In the genomic region with DNA sequence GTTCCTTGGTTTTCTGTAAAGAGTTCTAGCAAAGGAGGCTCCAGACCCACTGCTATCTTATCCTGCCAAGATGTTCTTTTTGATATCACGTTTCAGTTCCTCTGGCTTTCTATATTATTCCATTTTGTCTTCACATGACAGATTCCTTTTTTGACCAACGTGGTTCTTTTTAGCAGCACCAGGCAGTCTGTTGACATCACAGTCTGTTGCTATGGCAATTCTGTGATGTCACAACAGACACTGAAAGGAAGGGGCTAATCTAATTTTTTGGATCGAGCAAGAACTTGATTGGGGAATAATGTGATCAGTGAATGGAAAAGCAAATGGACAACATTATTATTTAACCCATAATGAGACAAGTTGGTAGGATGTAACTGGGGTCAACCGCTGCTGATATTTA, we compare ENCODE assay signal across 1 cellular context.
TF ChIP-seq lines count a peak whose summit lies in the region.

No MANE protein-coding gene starts in this region.

TF ChIP-seq in A549, 52 proteins besides CTCF, POLR2A, EP300 and RAD21 (continued from another document):
- TF ChIP-seq KDM1A (IDR thresholded peaks at IDR 0.05; ENCODE audit: low read depth) (no peak), FOSB (CRISPR knock-in tag; IDR thresholded peaks at IDR 0.05) (no peak), HEYL (CRISPR knock-in tag; IDR thresholded peaks at IDR 0.05) (no peak), HOXA7 (CRISPR knock-in tag; IDR thresholded peaks at IDR 0.05) (no peak), MAZ (IDR thresholded peaks at IDR 0.05; ENCODE audit: borderline replicate concordance, low read depth, low read length) (no peak), HOXB5 (CRISPR knock-in tag; IDR thresholded peaks at IDR 0.05) (no peak), MAFK (IDR thresholded peaks at IDR 0.05; ENCODE audit: partially characterized antibody) (no peak), FOSL2 (IDR thresholded peaks at IDR 0.05) (no peak), FOSL2 (CRISPR knock-in tag; IDR thresholded peaks at IDR 0.05) (no peak), ZSCAN20 (CRISPR knock-in tag; IDR thresholded peaks at IDR 0.05) (no peak), EHMT2 (IDR thresholded peaks at IDR 0.05; ENCODE audit: low read depth) (no peak), RNF2 (IDR thresholded peaks at IDR 0.05; ENCODE audit: borderline replicate concordance, low read depth) (no peak)
- TF ChIP-seq, protein P1, sequence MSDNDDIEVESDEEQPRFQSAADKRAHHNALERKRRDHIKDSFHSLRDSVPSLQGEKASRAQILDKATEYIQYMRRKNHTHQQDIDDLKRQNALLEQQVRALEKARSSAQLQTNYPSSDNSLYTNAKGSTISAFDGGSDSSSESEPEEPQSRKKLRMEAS (IDR thresholded peaks at IDR 0.05): no peak
